1 cellular context compared by ENCODE assay signal in the genomic region with DNA sequence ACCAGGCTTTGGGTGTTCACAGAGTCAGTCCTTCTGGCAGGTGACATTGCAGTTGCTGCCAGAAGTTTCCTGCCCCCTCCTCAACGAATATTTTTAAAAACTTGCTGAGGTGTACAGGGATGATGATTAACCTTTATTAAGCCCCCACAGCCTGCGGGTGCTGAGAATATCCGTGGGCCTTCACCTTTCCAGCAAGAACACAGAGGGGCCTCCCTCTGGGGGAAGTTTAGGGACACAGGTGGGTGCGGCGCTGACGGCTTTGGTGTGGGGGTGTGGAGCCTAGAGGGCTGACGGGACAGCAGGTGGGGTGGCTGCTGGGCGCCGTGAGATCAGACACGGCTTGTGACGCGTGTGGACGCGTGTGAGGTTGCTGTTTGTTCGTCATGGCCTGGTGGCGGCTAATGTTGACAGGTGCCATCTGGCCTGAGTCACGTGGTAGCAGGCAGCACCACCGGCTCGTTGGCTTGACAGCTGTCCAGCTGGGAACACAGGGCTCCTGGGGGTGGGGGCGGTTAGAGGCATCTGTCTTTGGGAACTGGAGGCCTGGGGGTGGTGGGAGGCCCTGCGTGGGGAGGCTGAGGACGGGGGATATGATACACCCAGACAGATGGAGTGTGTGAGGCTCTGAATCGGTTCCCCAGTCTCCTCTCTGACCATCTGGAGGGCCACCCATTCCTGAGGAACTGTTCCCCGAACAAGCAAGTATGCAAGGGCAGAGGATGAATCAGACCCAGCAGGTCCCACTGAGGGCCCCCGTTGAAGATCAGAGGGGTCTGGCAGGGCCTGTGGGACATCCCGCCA.
A peak's percentile ranks its signal among the peaks of the same experiment; 100 is the strongest.
TF ChIP-seq lines count a peak whose summit lies in the region.

No MANE protein-coding gene starts in this region.

TF ChIP-seq in K562, 482 proteins besides CTCF, POLR2A, EP300 and RAD21 (continued from another document and continues in another):
- TF ChIP-seq SUPT5H (IDR thresholded peaks at IDR 0.05) (no peak), NRF1 (conservative IDR thresholded peaks at IDR 0.05 in 1 of 2, IDR thresholded peaks at IDR 0.05 in 1 of 2) (no peak), RCOR1 (IDR thresholded peaks at IDR 0.05; ENCODE audit: borderline replicate concordance in 1 of 2, low read depth in 2 of 2, low read length in 2 of 2) (no peak), POLR2AphosphoS5 (IDR thresholded peaks at IDR 0.05; ENCODE audit: control insufficient read depth, insufficient read depth, low read depth, low read length) (no peak)
- TF ChIP-seq, protein P1, sequence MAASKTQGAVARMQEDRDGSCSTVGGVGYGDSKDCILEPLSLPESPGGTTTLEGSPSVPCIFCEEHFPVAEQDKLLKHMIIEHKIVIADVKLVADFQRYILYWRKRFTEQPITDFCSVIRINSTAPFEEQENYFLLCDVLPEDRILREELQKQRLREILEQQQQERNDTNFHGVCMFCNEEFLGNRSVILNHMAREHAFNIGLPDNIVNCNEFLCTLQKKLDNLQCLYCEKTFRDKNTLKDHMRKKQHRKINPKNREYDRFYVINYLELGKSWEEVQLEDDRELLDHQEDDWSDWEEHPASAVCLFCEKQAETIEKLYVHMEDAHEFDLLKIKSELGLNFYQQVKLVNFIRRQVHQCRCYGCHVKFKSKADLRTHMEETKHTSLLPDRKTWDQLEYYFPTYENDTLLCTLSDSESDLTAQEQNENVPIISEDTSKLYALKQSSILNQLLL (CRISPR knock-in tag; IDR thresholded peaks at IDR 0.05; ENCODE audit: borderline replicate concordance), result no peak
- TF ChIP-seq, protein P2, sequence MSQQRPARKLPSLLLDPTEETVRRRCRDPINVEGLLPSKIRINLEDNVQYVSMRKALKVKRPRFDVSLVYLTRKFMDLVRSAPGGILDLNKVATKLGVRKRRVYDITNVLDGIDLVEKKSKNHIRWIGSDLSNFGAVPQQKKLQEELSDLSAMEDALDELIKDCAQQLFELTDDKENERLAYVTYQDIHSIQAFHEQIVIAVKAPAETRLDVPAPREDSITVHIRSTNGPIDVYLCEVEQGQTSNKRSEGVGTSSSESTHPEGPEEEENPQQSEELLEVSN (IDR thresholded peaks at IDR 0.05; ENCODE audit: borderline replicate concordance in 1 of 2, extremely low read depth in 1 of 2, insufficient read depth in 1 of 2, insufficient read length in 1 of 2, low read depth in 1 of 2, low read length in 1 of 2, poor library complexity in 1 of 2, severe bottlenecking in 1 of 2), result peak in 1 of 2 experiments; percentile 47
- TF ChIP-seq, protein P3, sequence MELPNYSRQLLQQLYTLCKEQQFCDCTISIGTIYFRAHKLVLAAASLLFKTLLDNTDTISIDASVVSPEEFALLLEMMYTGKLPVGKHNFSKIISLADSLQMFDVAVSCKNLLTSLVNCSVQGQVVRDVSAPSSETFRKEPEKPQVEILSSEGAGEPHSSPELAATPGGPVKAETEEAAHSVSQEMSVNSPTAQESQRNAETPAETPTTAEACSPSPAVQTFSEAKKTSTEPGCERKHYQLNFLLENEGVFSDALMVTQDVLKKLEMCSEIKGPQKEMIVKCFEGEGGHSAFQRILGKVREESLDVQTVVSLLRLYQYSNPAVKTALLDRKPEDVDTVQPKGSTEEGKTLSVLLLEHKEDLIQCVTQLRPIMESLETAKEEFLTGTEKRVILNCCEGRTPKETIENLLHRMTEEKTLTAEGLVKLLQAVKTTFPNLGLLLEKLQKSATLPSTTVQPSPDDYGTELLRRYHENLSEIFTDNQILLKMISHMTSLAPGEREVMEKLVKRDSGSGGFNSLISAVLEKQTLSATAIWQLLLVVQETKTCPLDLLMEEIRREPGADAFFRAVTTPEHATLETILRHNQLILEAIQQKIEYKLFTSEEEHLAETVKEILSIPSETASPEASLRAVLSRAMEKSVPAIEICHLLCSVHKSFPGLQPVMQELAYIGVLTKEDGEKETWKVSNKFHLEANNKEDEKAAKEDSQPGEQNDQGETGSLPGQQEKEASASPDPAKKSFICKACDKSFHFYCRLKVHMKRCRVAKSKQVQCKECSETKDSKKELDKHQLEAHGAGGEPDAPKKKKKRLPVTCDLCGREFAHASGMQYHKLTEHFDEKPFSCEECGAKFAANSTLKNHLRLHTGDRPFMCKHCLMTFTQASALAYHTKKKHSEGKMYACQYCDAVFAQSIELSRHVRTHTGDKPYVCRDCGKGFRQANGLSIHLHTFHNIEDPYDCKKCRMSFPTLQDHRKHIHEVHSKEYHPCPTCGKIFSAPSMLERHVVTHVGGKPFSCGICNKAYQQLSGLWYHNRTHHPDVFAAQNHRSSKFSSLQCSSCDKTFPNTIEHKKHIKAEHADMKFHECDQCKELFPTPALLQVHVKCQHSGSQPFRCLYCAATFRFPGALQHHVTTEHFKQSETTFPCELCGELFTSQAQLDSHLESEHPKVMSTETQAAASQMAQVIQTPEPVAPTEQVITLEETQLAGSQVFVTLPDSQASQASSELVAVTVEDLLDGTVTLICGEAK (IDR thresholded peaks at IDR 0.05), result no peak
- TF ChIP-seq, protein P3 (CRISPR knock-in tag; IDR thresholded peaks at IDR 0.05), result no peak
- TF ChIP-seq, protein P4, sequence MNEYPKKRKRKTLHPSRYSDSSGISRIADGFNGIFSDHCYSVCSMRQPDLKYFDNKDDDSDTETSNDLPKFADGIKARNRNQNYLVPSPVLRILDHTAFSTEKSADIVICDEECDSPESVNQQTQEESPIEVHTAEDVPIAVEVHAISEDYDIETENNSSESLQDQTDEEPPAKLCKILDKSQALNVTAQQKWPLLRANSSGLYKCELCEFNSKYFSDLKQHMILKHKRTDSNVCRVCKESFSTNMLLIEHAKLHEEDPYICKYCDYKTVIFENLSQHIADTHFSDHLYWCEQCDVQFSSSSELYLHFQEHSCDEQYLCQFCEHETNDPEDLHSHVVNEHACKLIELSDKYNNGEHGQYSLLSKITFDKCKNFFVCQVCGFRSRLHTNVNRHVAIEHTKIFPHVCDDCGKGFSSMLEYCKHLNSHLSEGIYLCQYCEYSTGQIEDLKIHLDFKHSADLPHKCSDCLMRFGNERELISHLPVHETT (CRISPR knock-in tag; conservative IDR thresholded peaks at IDR 0.05 in 1 of 2, IDR thresholded peaks at IDR 0.05 in 1 of 2), result no peak
- TF ChIP-seq, protein P5, sequence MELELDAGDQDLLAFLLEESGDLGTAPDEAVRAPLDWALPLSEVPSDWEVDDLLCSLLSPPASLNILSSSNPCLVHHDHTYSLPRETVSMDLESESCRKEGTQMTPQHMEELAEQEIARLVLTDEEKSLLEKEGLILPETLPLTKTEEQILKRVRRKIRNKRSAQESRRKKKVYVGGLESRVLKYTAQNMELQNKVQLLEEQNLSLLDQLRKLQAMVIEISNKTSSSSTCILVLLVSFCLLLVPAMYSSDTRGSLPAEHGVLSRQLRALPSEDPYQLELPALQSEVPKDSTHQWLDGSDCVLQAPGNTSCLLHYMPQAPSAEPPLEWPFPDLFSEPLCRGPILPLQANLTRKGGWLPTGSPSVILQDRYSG (tag; conservative IDR thresholded peaks at IDR 0.05; ENCODE audit: low read depth), result no peak
- TF ChIP-seq, protein P6, sequence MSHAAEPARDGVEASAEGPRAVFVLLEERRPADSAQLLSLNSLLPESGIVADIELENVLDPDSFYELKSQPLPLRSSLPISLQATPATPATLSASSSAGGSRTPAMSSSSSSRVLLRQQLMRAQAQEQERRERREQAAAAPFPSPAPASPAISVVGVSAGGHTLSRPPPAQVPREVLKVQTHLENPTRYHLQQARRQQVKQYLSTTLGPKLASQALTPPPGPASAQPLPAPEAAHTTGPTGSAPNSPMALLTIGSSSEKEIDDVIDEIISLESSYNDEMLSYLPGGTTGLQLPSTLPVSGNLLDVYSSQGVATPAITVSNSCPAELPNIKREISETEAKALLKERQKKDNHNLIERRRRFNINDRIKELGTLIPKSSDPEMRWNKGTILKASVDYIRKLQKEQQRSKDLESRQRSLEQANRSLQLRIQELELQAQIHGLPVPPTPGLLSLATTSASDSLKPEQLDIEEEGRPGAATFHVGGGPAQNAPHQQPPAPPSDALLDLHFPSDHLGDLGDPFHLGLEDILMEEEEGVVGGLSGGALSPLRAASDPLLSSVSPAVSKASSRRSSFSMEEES (CRISPR knock-in tag; IDR thresholded peaks at IDR 0.05), result peak; percentile 19; the same call in 1 of the 2 replicates
- TF ChIP-seq, protein P7, sequence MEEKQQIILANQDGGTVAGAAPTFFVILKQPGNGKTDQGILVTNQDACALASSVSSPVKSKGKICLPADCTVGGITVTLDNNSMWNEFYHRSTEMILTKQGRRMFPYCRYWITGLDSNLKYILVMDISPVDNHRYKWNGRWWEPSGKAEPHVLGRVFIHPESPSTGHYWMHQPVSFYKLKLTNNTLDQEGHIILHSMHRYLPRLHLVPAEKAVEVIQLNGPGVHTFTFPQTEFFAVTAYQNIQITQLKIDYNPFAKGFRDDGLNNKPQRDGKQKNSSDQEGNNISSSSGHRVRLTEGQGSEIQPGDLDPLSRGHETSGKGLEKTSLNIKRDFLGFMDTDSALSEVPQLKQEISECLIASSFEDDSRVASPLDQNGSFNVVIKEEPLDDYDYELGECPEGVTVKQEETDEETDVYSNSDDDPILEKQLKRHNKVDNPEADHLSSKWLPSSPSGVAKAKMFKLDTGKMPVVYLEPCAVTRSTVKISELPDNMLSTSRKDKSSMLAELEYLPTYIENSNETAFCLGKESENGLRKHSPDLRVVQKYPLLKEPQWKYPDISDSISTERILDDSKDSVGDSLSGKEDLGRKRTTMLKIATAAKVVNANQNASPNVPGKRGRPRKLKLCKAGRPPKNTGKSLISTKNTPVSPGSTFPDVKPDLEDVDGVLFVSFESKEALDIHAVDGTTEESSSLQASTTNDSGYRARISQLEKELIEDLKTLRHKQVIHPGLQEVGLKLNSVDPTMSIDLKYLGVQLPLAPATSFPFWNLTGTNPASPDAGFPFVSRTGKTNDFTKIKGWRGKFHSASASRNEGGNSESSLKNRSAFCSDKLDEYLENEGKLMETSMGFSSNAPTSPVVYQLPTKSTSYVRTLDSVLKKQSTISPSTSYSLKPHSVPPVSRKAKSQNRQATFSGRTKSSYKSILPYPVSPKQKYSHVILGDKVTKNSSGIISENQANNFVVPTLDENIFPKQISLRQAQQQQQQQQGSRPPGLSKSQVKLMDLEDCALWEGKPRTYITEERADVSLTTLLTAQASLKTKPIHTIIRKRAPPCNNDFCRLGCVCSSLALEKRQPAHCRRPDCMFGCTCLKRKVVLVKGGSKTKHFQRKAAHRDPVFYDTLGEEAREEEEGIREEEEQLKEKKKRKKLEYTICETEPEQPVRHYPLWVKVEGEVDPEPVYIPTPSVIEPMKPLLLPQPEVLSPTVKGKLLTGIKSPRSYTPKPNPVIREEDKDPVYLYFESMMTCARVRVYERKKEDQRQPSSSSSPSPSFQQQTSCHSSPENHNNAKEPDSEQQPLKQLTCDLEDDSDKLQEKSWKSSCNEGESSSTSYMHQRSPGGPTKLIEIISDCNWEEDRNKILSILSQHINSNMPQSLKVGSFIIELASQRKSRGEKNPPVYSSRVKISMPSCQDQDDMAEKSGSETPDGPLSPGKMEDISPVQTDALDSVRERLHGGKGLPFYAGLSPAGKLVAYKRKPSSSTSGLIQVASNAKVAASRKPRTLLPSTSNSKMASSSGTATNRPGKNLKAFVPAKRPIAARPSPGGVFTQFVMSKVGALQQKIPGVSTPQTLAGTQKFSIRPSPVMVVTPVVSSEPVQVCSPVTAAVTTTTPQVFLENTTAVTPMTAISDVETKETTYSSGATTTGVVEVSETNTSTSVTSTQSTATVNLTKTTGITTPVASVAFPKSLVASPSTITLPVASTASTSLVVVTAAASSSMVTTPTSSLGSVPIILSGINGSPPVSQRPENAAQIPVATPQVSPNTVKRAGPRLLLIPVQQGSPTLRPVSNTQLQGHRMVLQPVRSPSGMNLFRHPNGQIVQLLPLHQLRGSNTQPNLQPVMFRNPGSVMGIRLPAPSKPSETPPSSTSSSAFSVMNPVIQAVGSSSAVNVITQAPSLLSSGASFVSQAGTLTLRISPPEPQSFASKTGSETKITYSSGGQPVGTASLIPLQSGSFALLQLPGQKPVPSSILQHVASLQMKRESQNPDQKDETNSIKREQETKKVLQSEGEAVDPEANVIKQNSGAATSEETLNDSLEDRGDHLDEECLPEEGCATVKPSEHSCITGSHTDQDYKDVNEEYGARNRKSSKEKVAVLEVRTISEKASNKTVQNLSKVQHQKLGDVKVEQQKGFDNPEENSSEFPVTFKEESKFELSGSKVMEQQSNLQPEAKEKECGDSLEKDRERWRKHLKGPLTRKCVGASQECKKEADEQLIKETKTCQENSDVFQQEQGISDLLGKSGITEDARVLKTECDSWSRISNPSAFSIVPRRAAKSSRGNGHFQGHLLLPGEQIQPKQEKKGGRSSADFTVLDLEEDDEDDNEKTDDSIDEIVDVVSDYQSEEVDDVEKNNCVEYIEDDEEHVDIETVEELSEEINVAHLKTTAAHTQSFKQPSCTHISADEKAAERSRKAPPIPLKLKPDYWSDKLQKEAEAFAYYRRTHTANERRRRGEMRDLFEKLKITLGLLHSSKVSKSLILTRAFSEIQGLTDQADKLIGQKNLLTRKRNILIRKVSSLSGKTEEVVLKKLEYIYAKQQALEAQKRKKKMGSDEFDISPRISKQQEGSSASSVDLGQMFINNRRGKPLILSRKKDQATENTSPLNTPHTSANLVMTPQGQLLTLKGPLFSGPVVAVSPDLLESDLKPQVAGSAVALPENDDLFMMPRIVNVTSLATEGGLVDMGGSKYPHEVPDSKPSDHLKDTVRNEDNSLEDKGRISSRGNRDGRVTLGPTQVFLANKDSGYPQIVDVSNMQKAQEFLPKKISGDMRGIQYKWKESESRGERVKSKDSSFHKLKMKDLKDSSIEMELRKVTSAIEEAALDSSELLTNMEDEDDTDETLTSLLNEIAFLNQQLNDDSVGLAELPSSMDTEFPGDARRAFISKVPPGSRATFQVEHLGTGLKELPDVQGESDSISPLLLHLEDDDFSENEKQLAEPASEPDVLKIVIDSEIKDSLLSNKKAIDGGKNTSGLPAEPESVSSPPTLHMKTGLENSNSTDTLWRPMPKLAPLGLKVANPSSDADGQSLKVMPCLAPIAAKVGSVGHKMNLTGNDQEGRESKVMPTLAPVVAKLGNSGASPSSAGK (IDR thresholded peaks at IDR 0.05), result no peak
